ENCODE assay signal across 26 cellular contexts in the genomic region with DNA sequence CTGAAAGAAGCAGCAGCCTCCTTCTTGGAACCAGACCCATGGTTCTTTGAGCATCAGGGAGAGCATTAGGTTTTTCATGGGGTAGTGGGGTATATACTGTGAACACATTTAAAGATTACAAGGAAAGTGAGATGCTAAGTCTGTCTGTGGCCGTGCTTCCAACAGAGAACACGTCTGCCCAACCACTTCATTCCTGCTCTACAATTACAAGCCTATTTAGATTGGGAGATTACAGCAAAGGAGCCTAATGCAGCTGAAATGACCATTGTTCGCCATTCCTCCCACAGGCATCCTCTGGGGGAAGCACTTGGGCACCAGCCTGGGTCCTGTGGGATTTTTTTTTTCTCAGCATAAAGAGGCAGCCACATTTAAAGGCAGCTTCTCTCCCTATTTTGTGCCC.
"Had no signal": no experiment of that assay in that cellular context is flagged by ENCODE, and none has a peak within 500 bp of the region (broad histone marks: within the 10 kb centered on the region; RNA-seq: fewer than 3 reads in every experiment).

No MANE protein-coding gene starts in this region.

- H3K9me3 Mint-ChIP-seq: activated CD8-positive, alpha-beta T cell treated with anti-CD3 and anti-CD28 coated beads for 36 hours; activated naive CD8-positive, alpha-beta T cell treated with anti-CD3 and anti-CD28 coated beads for 36 hours; activated T-cell treated with anti-CD3 and anti-CD28 coated beads, Interleukin-2, amount 50 U/mL, for 72 hours; activated T-helper 17 cell treated with anti-CD3 and anti-CD28 coated beads, Interleukin-2, amount 50 U/mL, for 72 hours; T-helper 1 cell treated with Interleukin-12 subunit alpha and Interleukin-12 subunit beta and Interleukin-4 antibody, amounts not matched to agents 30 μg/mL and 1 μg/mL, for 36 hours; T-helper 2 cell treated with Interferon-gamma antibody and Interleukin-4, amounts not matched to agents 5 μg/mL and 100 μg/mL, for 36 hours had no signal

- H3K36me3 Mint-ChIP-seq: activated naive CD8-positive, alpha-beta T cell treated with anti-CD3 and anti-CD28 coated beads for 36 hours had no signal

- H3K4me3 ChIP-seq: cardiac muscle cell, MG63 had no signal

- H3K27me3 Mint-ChIP-seq: activated CD4-positive, alpha-beta T cell treated with anti-CD3 and anti-CD28 coated beads, Interleukin-2, amount 10 ng/mL, durations not matched to agents 24 days and 14 days; activated CD8-positive, alpha-beta T cell treated with anti-CD3 and anti-CD28 coated beads for 36 hours; activated naive CD8-positive, alpha-beta T cell treated with anti-CD3 and anti-CD28 coated beads for 36 hours; activated T-helper 17 cell treated with anti-CD3 and anti-CD28 coated beads, Interleukin-2, amount 50 U/mL, for 72 hours had no signal

- H3K27ac Mint-ChIP-seq: activated CD4-positive, alpha-beta T cell treated with anti-CD3 and anti-CD28 coated beads, Interleukin-2, amount 10 ng/mL, durations not matched to agents 24 days and 14 days; activated CD8-positive, alpha-beta T cell treated with anti-CD3 and anti-CD28 coated beads for 36 hours; activated naive CD8-positive, alpha-beta T cell treated with anti-CD3 and anti-CD28 coated beads for 36 hours; activated T-cell treated with anti-CD3 and anti-CD28 coated beads, Interleukin-2, amount 50 U/mL, for 72 hours; activated T-helper 17 cell treated with anti-CD3 and anti-CD28 coated beads, Interleukin-2, amount 50 U/mL, for 72 hours; T-helper 1 cell treated with Interleukin-12 subunit alpha and Interleukin-12 subunit beta and Interleukin-4 antibody, amounts not matched to agents 30 μg/mL and 1 μg/mL, for 36 hours; T-helper 2 cell treated with Interferon-gamma antibody and Interleukin-4, amounts not matched to agents 5 μg/mL and 100 μg/mL, for 36 hours had no signal

- H3K27ac ChIP-seq: cardiac muscle cell had no signal

- DNase-seq: activated CD4-positive, alpha-beta T cell treated with anti-CD3 and anti-CD28 coated beads, Interleukin-2, amount 10 ng/mL, durations not matched to agents 24 days and 14 days; activated CD4-positive, alpha-beta T cell treated with anti-CD3 and anti-CD28 coated beads, Interleukin-2, amount 50 U/mL, for 4 hours; activated CD8-positive, alpha-beta T cell treated with anti-CD3 and anti-CD28 coated beads for 36 hours; activated effector memory CD4-positive, alpha-beta T cell treated with anti-CD3 and anti-CD28 coated beads, Interleukin-2, amount 50 U/mL, for 16 hours; activated naive CD4-positive, alpha-beta T cell; activated naive CD4-positive, alpha-beta T cell treated with anti-CD3 and anti-CD28 coated beads, Interleukin-2, amount 50 U/mL, for 16 hours; activated naive CD8-positive, alpha-beta T cell treated with anti-CD3 and anti-CD28 coated beads for 36 hours; activated T-cell treated with anti-CD3 and anti-CD28 coated beads, Interleukin-2, amount 50 U/mL, for 1 hour; activated T-cell treated with anti-CD3 and anti-CD28 coated beads, Interleukin-2, amount 50 U/mL, for 72 hours; amniotic stem cell; aorta; Kasumi-1; KG1; MG63; MV-4-11; NCI-H1092; NCI-H1417 treated with DMSO at 0.1 percent for 48 hours; NCI-H1694 treated with DMSO at 0.1 percent for 48 hours; NCI-H2029; NCI-H345; NCI-H524 treated with DMSO at 0.1 percent for 48 hours; SHP77 had no signal

- H3K9me3 ChIP-seq: MG63 had no signal

- H3K4me1 Mint-ChIP-seq: activated CD4-positive, alpha-beta T cell treated with anti-CD3 and anti-CD28 coated beads, Interleukin-2, amount 10 ng/mL, durations not matched to agents 24 days and 14 days; activated naive CD8-positive, alpha-beta T cell treated with anti-CD3 and anti-CD28 coated beads for 36 hours; activated T-helper 17 cell treated with anti-CD3 and anti-CD28 coated beads, Interleukin-2, amount 50 U/mL, for 72 hours had no signal

- H3K36me3 ChIP-seq: cardiac muscle cell, MG63 had no signal

- H3K4me3 Mint-ChIP-seq: activated CD4-positive, alpha-beta T cell treated with anti-CD3 and anti-CD28 coated beads, Interleukin-2, amount 10 ng/mL, durations not matched to agents 24 days and 14 days; activated CD8-positive, alpha-beta T cell treated with anti-CD3 and anti-CD28 coated beads for 36 hours; activated naive CD8-positive, alpha-beta T cell treated with anti-CD3 and anti-CD28 coated beads for 36 hours; activated T-cell treated with anti-CD3 and anti-CD28 coated beads, Interleukin-2, amount 50 U/mL, for 72 hours; activated T-helper 17 cell treated with anti-CD3 and anti-CD28 coated beads, Interleukin-2, amount 50 U/mL, for 72 hours; T-helper 1 cell treated with Interleukin-12 subunit alpha and Interleukin-12 subunit beta and Interleukin-4 antibody, amounts not matched to agents 30 μg/mL and 1 μg/mL, for 36 hours; T-helper 2 cell treated with Interferon-gamma antibody and Interleukin-4, amounts not matched to agents 5 μg/mL and 100 μg/mL, for 36 hours had no signal

- H3K27me3 ChIP-seq: cardiac muscle cell, MG63 had no signal
